ENCODE assay signal across 8 cellular contexts in the genomic region with DNA sequence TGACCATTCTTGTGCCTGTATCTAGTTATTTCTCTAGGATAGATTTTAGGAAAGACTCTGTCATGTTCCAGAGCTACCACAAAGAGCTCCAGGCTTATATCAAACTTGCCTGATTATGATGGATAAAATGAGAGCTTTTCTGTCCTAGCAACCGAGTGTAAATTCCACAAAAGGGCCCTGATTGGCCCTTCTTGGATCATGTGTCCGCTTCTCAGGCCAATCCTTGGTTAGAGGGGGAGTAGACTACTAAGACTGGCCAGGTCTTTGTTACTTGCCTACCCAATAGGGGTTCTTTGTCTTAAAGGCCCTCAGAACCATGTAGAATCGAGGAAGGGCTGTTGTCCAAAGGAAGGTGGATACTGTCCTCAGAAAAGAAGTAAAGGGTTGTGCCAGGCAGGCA. TPM values are rescaled to one million over a fixed set of nuclear protein-coding genes. Genes with fewer than 3 reads are reported as not detected.
DNase-seq lines count a peak whose midpoint lies in the region; ATAC-seq and TF ChIP-seq lines count a peak whose summit lies in the region.
"Had no signal": no experiment of that assay in that cellular context is flagged by ENCODE, and none has a peak within 500 bp of the region (broad histone marks: within the 10 kb centered on the region; RNA-seq: fewer than 3 reads in every experiment).

No MANE protein-coding gene starts in this region.

- H3K4me2 ChIP-seq in DOHH2 (ENCODE audit: low read length): peak overlapping the region; percentile 94

- TF ChIP-seq POLR2A in Peyer's patch (IDR thresholded peaks at IDR 0.05): no peak

- TF ChIP-seq CTCF in DOHH2 (IDR thresholded peaks at IDR 0.05; ENCODE audit: low read depth, low read length, poor library complexity, severe bottlenecking): no peak
- no peak for TF ChIP-seq CTCF in astrocyte of the cerebellum (IDR thresholded peaks at IDR 0.05; ENCODE audit: low read depth, low read length, missing control alignments)
- TF ChIP-seq CTCF in Peyer's patch (IDR thresholded peaks at IDR 0.05): no peak
- no peak for TF ChIP-seq CTCF in GM10266 (IDR thresholded peaks at IDR 0.05; ENCODE audit: control insufficient read depth, insufficient read depth, low read depth, missing control alignments)

- H3K9me3 ChIP-seq in DOHH2 (ENCODE audit: control insufficient read depth, insufficient read depth, low read length) (no peaks in the 10 kb centered on the region), Peyer's patch (no peaks in the 10 kb centered on the region)
- H3K9me3 ChIP-seq: SJSA1 had no signal

- H3K36me3 ChIP-seq in DOHH2 (ENCODE audit: control insufficient read depth, low read length) (peaks cover 57% of the 10 kb centered on the region), Peyer's patch (peaks cover 0 to 40% (median 0%) of the 10 kb centered on the region in 3 donors)

- no peaks in the 10 kb centered on the region for H4K20me1 ChIP-seq in DOHH2 (ENCODE audit: control insufficient read depth, insufficient read depth, low read depth, low read length)

- ATAC-seq in GM21528 (IDR thresholded peaks at IDR 0.05; ENCODE audit: low FRiP score, unreplicated experiment): no peak

- H3K27ac ChIP-seq in DOHH2 (ENCODE audit: low read depth, low read length) (peak overlapping the region; percentile 20; the same call in 1 of the 2 replicates), Peyer's patch (no peak overlapping the region)
- H3K27ac ChIP-seq: SJSA1 had no signal

- H3K4me3 ChIP-seq in DOHH2 (ENCODE audit: low read length) (peak overlapping the region; percentile 32), astrocyte of the cerebellum (ENCODE audit: low read depth, low read length) (no peak overlapping the region), Peyer's patch (no peak overlapping the region)
- H3K4me3 ChIP-seq in Jurkat, Clone E6-1 (ENCODE audit: low read length): no peak overlapping the region
- H3K4me3 ChIP-seq: SJSA1 had no signal

- H3K27me3 ChIP-seq in DOHH2 (ENCODE audit: control insufficient read depth, low read length) (no peaks in the 10 kb centered on the region), Peyer's patch (no peaks in the 10 kb centered on the region)
- H3K27me3 ChIP-seq: SJSA1 had no signal

- H3F3A ChIP-seq in DOHH2 (ENCODE audit: control insufficient read depth, insufficient read depth): no peaks in the 10 kb centered on the region

- H3K79me2 ChIP-seq in DOHH2 (ENCODE audit: control insufficient read depth, low read length): peaks cover 67% of the 10 kb centered on the region

- H3K4me1 ChIP-seq in DOHH2 (ENCODE audit: control insufficient read depth, low read length): peaks cover 48% of the 10 kb centered on the region
- H3K4me1 ChIP-seq in Peyer's patch: peaks cover 0 to 22% (median 2%) of the 10 kb centered on the region in 4 donors

- DNase-seq in Jurkat, Clone E6-1 (ENCODE audit: low read depth, low spot score): peak; percentile 68
- peak; percentile 19 for DNase-seq in astrocyte of the cerebellum (ENCODE audit: low read depth)
- DNase-seq in midbrain (lab: John Stamatoyannopoulos, UW): peak; percentile 25
- DNase-seq in Peyer's patch: no peak
- DNase-seq in GM10266 (ENCODE audit: extremely low spot score): no peak

- in situ Hi-C loops in astrocyte of the cerebellum (cut with HindIII; ENCODE audit: low sequenced_read_pairs): no loop called here

- H3K9me2 ChIP-seq in DOHH2 (replicated peaks; ENCODE audit: control insufficient read depth, low read length): no peaks in the 10 kb centered on the region

RNA-seq across cellular contexts. Expression of gene DHX34, which starts 2.4 kb away (rescaled TPM):
- polyA plus RNA-seq in Jurkat, Clone E6-1 (2012; ENCODE audit: insufficient read depth, insufficient read length): 14.7 TPM
- total RNA-seq in Peyer's patch: 10 to 100 TPM; 13.1 to 51.2 (median 30.0) TPM

RNA-seq across cellular contexts. Expression of gene C5AR2, which starts 19.6 kb away (rescaled TPM):
- polyA plus RNA-seq in Jurkat, Clone E6-1 (2012; ENCODE audit: insufficient read depth, insufficient read length): not detected
- total RNA-seq in Peyer's patch: 1 to 10 TPM in 2 of 4 donors, under 1 TPM in 1, not detected in 1; 0.95 to 1.6 (median 1.4) TPM
- total RNA-seq: SJSA1 had no signal

RNA-seq across cellular contexts. Expression of gene C5AR1, which starts 41.9 kb away (rescaled TPM):
- not detected for polyA plus RNA-seq in Jurkat, Clone E6-1 (2012; ENCODE audit: insufficient read depth, insufficient read length)
- total RNA-seq in Peyer's patch: 1 to 10 TPM in 2 of 4 donors, under 1 TPM in 1, not detected in 1; 0.70 to 5.0 (median 2.2) TPM
- total RNA-seq: SJSA1 had no signal

Comparison
In these comparisons a context has a peak if more than half of its experiments do, and no peak if none do; other contexts are left out.
1. DNase-seq: peak in Jurkat, Clone E6-1 (single experiment), astrocyte of the cerebellum (single experiment) and midbrain (single experiment); none in Peyer's patch (0 of 3) and GM10266 (single experiment).